In genomic region chr16:89765292-89765810, GRCh38 we compare ENCODE assay signal across 11 cellular contexts. TPM values are rescaled to one million over a fixed set of nuclear protein-coding genes. Genes with fewer than 3 reads are reported as not detected.
DNase-seq lines count a peak whose midpoint lies in the region; ATAC-seq and TF ChIP-seq lines count a peak whose summit lies in the region.
"Had no signal": no experiment of that assay in that cellular context is flagged by ENCODE, and none has a peak within 500 bp of the region (broad histone marks: within the 10 kb centered on the region; RNA-seq: fewer than 3 reads in every experiment).

No MANE protein-coding gene starts in this region.

- peak overlapping the region; percentile 83 for H3K27ac Mint-ChIP-seq in CD4-positive, alpha-beta T cell

- BruUV-seq in OCI-LY7 (replicated peaks; lab: Mats Ljungman, UMichigan), result no TSS peak

- no peaks in the 10 kb centered on the region for H3K9me2 ChIP-seq in OCI-LY7 (ENCODE audit: insufficient read depth, low read length)

- no peaks in the 10 kb centered on the region for H3K9me3 ChIP-seq in CD4-positive, alpha-beta T cell (ENCODE audit: control insufficient read depth, low read length)
- H3K9me3 ChIP-seq in OCI-LY7 (ENCODE audit: low read length), result no peaks in the 10 kb centered on the region
- H3K9me3 ChIP-seq in lung (ENCODE audit: control insufficient read depth in 2 of 2, insufficient read depth in 1 of 2, low read length in 1 of 2), result no peaks in the 10 kb centered on the region
- H3K9me3 ChIP-seq: ascending aorta had no signal

- H3K4me1 ChIP-seq in OCI-LY7 (ENCODE audit: insufficient read depth, low read length, poor library complexity, severe bottlenecking) (peaks cover 20% of the 10 kb centered on the region), lung (ENCODE audit: control insufficient read depth in 2 of 2, insufficient read depth in 2 of 2, low read length in 2 of 2) (no peaks in the 10 kb centered on the region)
- H3K4me1 ChIP-seq: ascending aorta had no signal

- ATAC-seq in CD4-positive, alpha-beta T cell (ENCODE audit: poor library complexity), result no peak
- ATAC-seq in GM21423 (IDR thresholded peaks at IDR 0.05; ENCODE audit: unreplicated experiment) (peak; percentile 9), lung (ENCODE audit: insufficient read depth, low FRiP score) (peak; percentile 24), GM19035 (IDR thresholded peaks at IDR 0.05; ENCODE audit: unreplicated experiment) (no peak)

- H3K4me1 Mint-ChIP-seq in CD4-positive, alpha-beta T cell (ENCODE audit: low read depth), result peaks cover 26% of the 10 kb centered on the region

- WGBS in lung, 2 donors, result 62 to 67% methylated on average over 10 of the region's 10 CpGs

- H4K20me1 ChIP-seq in OCI-LY7 (ENCODE audit: insufficient read depth, low read length), result no peaks in the 10 kb centered on the region

- peak overlapping the region; percentile 57 for H3K4me2 ChIP-seq in OCI-LY7 (ENCODE audit: low read length)

- H3K4me3 ChIP-seq in OCI-LY7 (ENCODE audit: low read depth, low read length, poor library complexity, severe bottlenecking), result peak overlapping the region; percentile 22
- H3K4me3 ChIP-seq in lung, result no peak overlapping the region

- TF ChIP-seq CTCF in CD4-positive, alpha-beta T cell (IDR thresholded peaks at IDR 0.05), result no peak
- TF ChIP-seq CTCF in OCI-LY7 (conservative IDR thresholded peaks at IDR 0.05; ENCODE audit: low read length) (no peak), lung (IDR thresholded peaks at IDR 0.05; ENCODE audit: control extremely low read depth, extremely low read depth) (no peak)

- no peaks in the 10 kb centered on the region for H3K9me3 Mint-ChIP-seq in CD4-positive, alpha-beta T cell

- peak overlapping the region; percentile 61 for H3K4me3 Mint-ChIP-seq in CD4-positive, alpha-beta T cell

- peaks cover 4% of the 10 kb centered on the region for H3K36me3 Mint-ChIP-seq in CD4-positive, alpha-beta T cell (ENCODE audit: low read depth)

- H3K27me3 Mint-ChIP-seq in CD4-positive, alpha-beta T cell, result no peaks in the 10 kb centered on the region

- POLR2A ChIA-PET in CD4-positive, alpha-beta T cell (lab: Charles Lee), result interaction anchor here (0.8 to 1.7 kb wide), 3 partner anchors 24 to 64 kb away, joined by 3 to 4 read pairs (median 3); partner anchors contain the start of gene SPATA2L
- POLR2A ChIA-PET in OCI-LY7 (lab: Charles Lee), result interaction anchor here (0.6 kb wide), 1 partner anchor 16 kb away, joined by 3 read pairs; no protein-coding TSS in a partner anchor

- H3K27me3 ChIP-seq in CD4-positive, alpha-beta T cell (ENCODE audit: control insufficient read depth, insufficient read depth, low read length), result no peaks in the 10 kb centered on the region
- H3K27me3 ChIP-seq in lung (ENCODE audit: control insufficient read depth, insufficient read depth), result no peaks in the 10 kb centered on the region
- H3K27me3 ChIP-seq: ascending aorta had no signal

- peaks cover 12% of the 10 kb centered on the region; the same call in 1 of the 2 replicates for H3K79me2 ChIP-seq in OCI-LY7 (ENCODE audit: insufficient read depth, low read depth, low read length)

- CTCF ChIA-PET in CD4-positive, alpha-beta T cell (lab: Charles Lee), result interaction anchor here (1.9 kb wide), 1 partner anchor 65 kb away, joined by 4 read pairs; no protein-coding TSS in a partner anchor
- CTCF ChIA-PET in OCI-LY7 (lab: Charles Lee; ENCODE audit: unreplicated experiment), result no interaction called here

- intact Hi-C loops in CD4-positive, alpha-beta T cell (cut with DNase I, micrococcal nuclease), result no loop called here
- intact Hi-C loops in OCI-LY7 (cut with micrococcal nuclease; ENCODE audit: unreplicated experiment), result loop anchor here (1.0 to 5.0 kb wide), 2 partner anchors 46 to 97 kb away; no protein-coding TSS in a partner anchor

- H3K36me3 ChIP-seq in OCI-LY7 (ENCODE audit: insufficient read depth, low read length), result peaks cover 97% of the 10 kb centered on the region
- no peaks in the 10 kb centered on the region for H3K36me3 ChIP-seq in lung (ENCODE audit: control insufficient read depth in 2 of 2, insufficient read depth in 2 of 2, low read length in 2 of 2)
- H3K36me3 ChIP-seq: ascending aorta had no signal

- H2AFZ ChIP-seq in OCI-LY7 (ENCODE audit: low read length), result no peak overlapping the region

- H3K27ac ChIP-seq in CD4-positive, alpha-beta T cell (ENCODE audit: low read depth, low read length), result peak overlapping the region; percentile 30
- H3K27ac ChIP-seq in OCI-LY7 (ENCODE audit: low read depth, low read length, poor library complexity, severe bottlenecking) (peak overlapping the region; percentile 84), lung (ENCODE audit: low read depth in 1 of 2, low read length in 1 of 2) (peak overlapping the region in 1 of 2 donors; percentile 91)
- H3K27ac ChIP-seq: ascending aorta had no signal

- no peak for DNase-seq in CD4-positive, alpha-beta T cell
- DNase-seq in OCI-LY7 (ENCODE audit: low spot score), result no peak
- DNase-seq in lung (ENCODE audit: low spot score), result no peak
- DNase-seq in stimulated activated CD4-positive, alpha-beta T cell treated with anti-CD3 and anti-CD28 coated beads, Interleukin-2, amount 100 ng/mL, for 48 hours, result no peak
- no peak for DNase-seq in nucleus accumbens (lab: John Stamatoyannopoulos, UW)
- DNase-seq in iPS-NIHi11 (ENCODE audit: low spot score), result no peak
- DNase-seq: COR-L47, HCEC 1CT had no signal

RNA-seq across cellular contexts. Expression of gene ZNF276, which starts 44.0 kb away (rescaled TPM):
- 100 to 1,000 TPM; 127 to 137 TPM for total RNA-seq in CD4-positive, alpha-beta T cell
- total RNA-seq in OCI-LY7 (2014; rRNA removed; shearing (Covaris generic)), result 27.4 and 31.0 TPM in 2 replicates
- 30.0 and 30.8 TPM in 2 replicates for total RNA-seq in OCI-LY7 (2022)
- 10 to 100 TPM; 26.5 to 34.9 TPM for total RNA-seq in lung
- 10 to 100 TPM; 21.8 to 23.6 TPM for polyA plus RNA-seq in lung

RNA-seq across cellular contexts. Expression of gene VPS9D1, which starts 44.7 kb away (rescaled TPM):
- total RNA-seq in CD4-positive, alpha-beta T cell, result 10 to 100 TPM; 18.5 to 21.8 TPM
- 2.0 and 3.1 TPM in 2 replicates for total RNA-seq in OCI-LY7 (2014; rRNA removed; shearing (Covaris generic))
- total RNA-seq in OCI-LY7 (2022) (4.6 and 4.7 TPM in 2 replicates), lung (10 to 100 TPM in 1 of 2 donors, 1 to 10 TPM in 1; 6.1 to 26.1 TPM)
- polyA plus RNA-seq in lung, result 10 to 100 TPM; 16.1 to 20.2 TPM

RNA-seq across cellular contexts. Expression of gene FANCA, which starts 51.1 kb away (rescaled TPM):
- total RNA-seq in CD4-positive, alpha-beta T cell, result 1 to 10 TPM; 4.1 to 5.0 TPM
- 390 and 478 TPM in 2 replicates for total RNA-seq in OCI-LY7 (2014; rRNA removed; shearing (Covaris generic))
- total RNA-seq in OCI-LY7 (2022) (643 and 721 TPM in 2 replicates), lung (10 to 100 TPM; 14.3 to 18.2 TPM)
- polyA plus RNA-seq in lung, result 1 to 10 TPM; 8.7 to 9.2 TPM

Comparison
In these comparisons a context has a peak if more than half of its experiments do, and no peak if none do; other contexts are left out.
1. ATAC-seq: peak in GM21423 (single experiment) and lung (single experiment); none in CD4-positive, alpha-beta T cell (single experiment) and GM19035 (single experiment).
2. RNA of gene FANCA, which starts 51.1 kb away (total RNA-seq): 390 to 721 TPM in OCI-LY7; 14.3 to 18.2 TPM in lung and 4.1 to 5.0 TPM in CD4-positive, alpha-beta T cell; every median in the first group is over 10 times any median in the second.